Comparison of ENCODE assay signal across 1 cellular context in genomic region chrX:40720386-40720785, GRCh38.
TF ChIP-seq lines count a peak whose summit lies in the region.

No MANE protein-coding gene starts in this region.

TF ChIP-seq in GM23338, 12 proteins besides CTCF, POLR2A, EP300 and RAD21 (continued from another document):
- TF ChIP-seq REST (IDR thresholded peaks at IDR 0.05; ENCODE audit: unreplicated experiment) = no peak
- no peak for TF ChIP-seq JUNB (IDR thresholded peaks at IDR 0.05; ENCODE audit: unreplicated experiment)
- no peak for TF ChIP-seq CREB1 (CRISPR knock-in tag; IDR thresholded peaks at IDR 0.05; ENCODE audit: low read depth)
- no peak for TF ChIP-seq ETS1 (IDR thresholded peaks at IDR 0.05)
- TF ChIP-seq STAT1 (IDR thresholded peaks at IDR 0.05; ENCODE audit: unreplicated experiment) = no peak
